ENCODE assay signal across 30 cellular contexts in the genomic region with DNA sequence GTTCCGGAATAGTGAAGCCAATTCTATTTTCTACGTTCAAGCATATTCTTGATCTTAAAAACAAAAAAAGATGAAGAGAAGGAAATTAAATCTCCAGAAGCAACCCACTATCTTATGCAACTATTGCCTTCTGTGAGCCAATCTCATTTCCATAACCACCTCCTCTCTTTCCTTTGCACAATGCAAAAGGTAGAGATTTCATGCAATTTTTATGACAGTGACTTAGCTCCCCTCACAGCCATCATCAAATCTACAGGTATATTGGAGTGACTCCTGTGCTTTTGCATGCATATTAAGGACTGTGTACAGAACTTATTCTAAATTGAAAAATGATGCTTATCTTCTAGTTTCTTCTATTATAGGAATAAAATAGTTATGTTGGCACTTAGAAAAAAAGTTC.
"Had no signal": no experiment of that assay in that cellular context is flagged by ENCODE, and none has a peak within 500 bp of the region (broad histone marks: within the 10 kb centered on the region; RNA-seq: fewer than 3 reads in every experiment).

No MANE protein-coding gene starts in this region.

- FAIRE-seq: astrocyte, bronchial epithelial cell, colon had no signal

- DNase-seq: activated B cell treated with CpG ODN at 0.5 μM for 24 hours; activated CD4-positive, alpha-beta T cell treated with anti-CD3 and anti-CD28 coated beads for 48 hours; activated CD4-positive, alpha-beta T cell treated with anti-CD3 and anti-CD28 coated beads, Interleukin-2, amount 50 U/mL, for 1 hour; activated CD4-positive, alpha-beta T cell treated with anti-CD3 and anti-CD28 coated beads, Interleukin-2, amount 50 U/mL, for 48 hours; activated CD8-positive, alpha-beta memory T cell treated with anti-CD3 and anti-CD28 coated beads for 24 hours; activated CD8-positive, alpha-beta T cell treated with anti-CD3 and anti-CD28 coated beads for 36 hours; activated effector memory CD4-positive, alpha-beta T cell treated with Interleukin-2 at 50 U/mL for 16 hours; activated gamma-delta T cell treated with Interleukin-2 at 50 U/mL for 16 hours; activated naive CD4-positive, alpha-beta T cell treated with anti-CD3 and anti-CD28 coated beads, Interleukin-2, amount 50 U/mL, for 16 hours; activated naive CD4-positive, alpha-beta T cell treated with Interleukin-2 at 50 U/mL for 16 hours; activated T-cell treated with anti-CD3 and anti-CD28 coated beads, Interleukin-2, amount 50 U/mL, for 4 hours; amniotic stem cell; anterior cingulate cortex; brain microvascular endothelial cell; cortex of kidney; dermis blood vessel endothelial cell; effector CD4-positive, alpha-beta T cell; effector memory CD8-positive, alpha-beta T cell; erythroblast; foreskin keratinocyte; gastrocnemius medialis; glutamatergic neuron; heart left ventricle; T-helper 9 cell; WERI-Rb-1 had no signal

- ATAC-seq: activated CD4-positive, CD25-positive, alpha-beta regulatory T cell treated with anti-CD3 and anti-CD28 coated beads, Interleukin-2, amount 50 U/mL, for 24 hours; activated CD8-positive, alpha-beta T cell treated with anti-CD3 and anti-CD28 coated beads for 36 hours; activated T-cell treated with anti-CD3 and anti-CD28 coated beads, Interleukin-2, amount 50 U/mL, for 4 hours; activated T-helper 17 cell treated with anti-CD3 and anti-CD28 coated beads, Interleukin-2, amount 50 U/mL, for 72 hours; effector memory CD8-positive, alpha-beta T cell; foreskin keratinocyte; gastrocnemius medialis; heart left ventricle had no signal
